16 cellular contexts compared by ENCODE assay signal in genomic region chr2:104599802-104600510, GRCh38.
DNase-seq lines count a peak whose midpoint lies in the region; ATAC-seq lines count a peak whose summit lies in the region.
"Had no signal": no experiment of that assay in that cellular context is flagged by ENCODE, and none has a peak within 500 bp of the region (broad histone marks: within the 10 kb centered on the region; RNA-seq: fewer than 3 reads in every experiment).

No MANE protein-coding gene starts in this region.

- in situ Hi-C loops in KBM-7 (cut with MboI; ENCODE audit: low pct_unique_long_range_greater_than_20kb, low sequenced_read_pairs): no loop called here

- peak; percentile 38 for DNase-seq in KBM-7
- DNase-seq in SKM-1 treated with dmso at 0.1 percent for 144 hours (lab: John Stamatoyannopoulos, UW; ENCODE audit: unreplicated experiment): peak; percentile 48
- DNase-seq in fibroblast of the conjunctiva (ENCODE audit: low read depth): peak; percentile 82
- DNase-seq in superior temporal gyrus (ENCODE audit: extremely low spot score): peak; percentile 68
- DNase-seq in cerebellar cortex (ENCODE audit: low spot score): no peak
- DNase-seq in DMS79 (lab: John Stamatoyannopoulos, UW): no peak
- DNase-seq: activated CD4-positive, alpha-beta T cell treated with anti-CD3 and anti-CD28 coated beads, Interleukin-2, amount 50 U/mL, for 1 hour; CD8-positive, alpha-beta T cell; endodermal cell; left ventricle myocardium inferior; natural killer cell; PC-9; right cardiac atrium; stimulated activated naive CD8-positive, alpha-beta T cell treated with anti-CD3 and anti-CD28 coated beads, Interleukin-15, amount 100 ng/mL, for 72 hours; T-cell had no signal

- no peak for ATAC-seq in GM19455 (IDR thresholded peaks at IDR 0.05; ENCODE audit: unreplicated experiment)
- ATAC-seq: CD8-positive, alpha-beta T cell; natural killer cell; right cardiac atrium; stimulated activated naive CD8-positive, alpha-beta T cell treated with anti-CD3 and anti-CD28 coated beads, Interleukin-15, amount 100 ng/mL, for 72 hours; T-cell had no signal

Comparison
In these comparisons a context has a peak if more than half of its experiments do, and no peak if none do; other contexts are left out.
1. DNase-seq: peak in KBM-7 (single experiment), SKM-1 treated with dmso at 0.1 percent for 144 hours (single experiment), fibroblast of the conjunctiva (single experiment) and superior temporal gyrus (single experiment); none in cerebellar cortex (single experiment) and DMS79 (single experiment).